13 cellular contexts compared by ENCODE assay signal in genomic region chr5:58477760-58478159, GRCh38. TPM values are rescaled to one million over a fixed set of nuclear protein-coding genes. Genes with fewer than 3 reads are reported as not detected.
DNase-seq lines count a peak whose midpoint lies in the region; TF ChIP-seq lines count a peak whose summit lies in the region.
"Had no signal": no experiment of that assay in that cellular context is flagged by ENCODE, and none has a peak within 500 bp of the region (broad histone marks: within the 10 kb centered on the region; RNA-seq: fewer than 3 reads in every experiment).

No MANE protein-coding gene starts in this region.

- CTCF ChIA-PET in HEK293 (lab: Yijun Ruan, JAX) = interaction anchor here (0.5 to 3.1 kb wide), 5 partner anchors 12 to 459 kb away, joined by 3 to 17 read pairs (median 3); no protein-coding TSS in a partner anchor

- H3K4me3 ChIP-seq in BE2C (ENCODE audit: low read depth, low read length) = no peak overlapping the region
- no peak overlapping the region for H3K4me3 ChIP-seq in HEK293 (ENCODE audit: low read depth, low read length)
- H3K4me3 ChIP-seq in liver (ENCODE audit: low read depth in 1 of 3, low read length in 3 of 3) = no peak overlapping the region

- H3K27ac ChIP-seq in HEK293 (ENCODE audit: extremely low read depth, low read depth, low read length) (no peak overlapping the region), VCaP (no peak overlapping the region), liver (ENCODE audit: low read depth in 1 of 2, low read length in 2 of 2) (no peak overlapping the region)

- no peak overlapping the region for H3K9ac ChIP-seq in liver (ENCODE audit: low read depth in 1 of 2, low read length in 2 of 2)

- peak; percentile 57 to 69 for TF ChIP-seq RAD21 in liver (IDR thresholded peaks at IDR 0.05)

- H3K36me3 ChIP-seq in BE2C (no peaks in the 10 kb centered on the region), HEK293 (ENCODE audit: control insufficient read depth in 2 of 2, insufficient read depth in 1 of 2, low read length in 2 of 2) (no peaks in the 10 kb centered on the region), liver (ENCODE audit: control insufficient read depth in 4 of 4, insufficient read depth in 3 of 4, low read depth in 1 of 4, low read length in 3 of 4) (no peaks in the 10 kb centered on the region)

- no peaks in the 10 kb centered on the region for H3K9me3 ChIP-seq in BE2C
- H3K9me3 ChIP-seq in HEK293 (ENCODE audit: control insufficient read depth, insufficient read depth, low read depth, low read length) = no peaks in the 10 kb centered on the region
- no peaks in the 10 kb centered on the region for H3K9me3 ChIP-seq in liver (ENCODE audit: control insufficient read depth in 4 of 4, low read length in 3 of 4)

- POLR2A ChIA-PET in HEK293 (lab: Yijun Ruan, JAX) = no interaction called here

- TF ChIP-seq CTCF in BE2C (IDR thresholded peaks at IDR 0.05; ENCODE audit: low read depth, low read length) = peak; percentile 57
- TF ChIP-seq CTCF in HEK293 (tag by site-specific recombination; IDR thresholded peaks at IDR 0.05) = no peak
- peak; percentile 68 for TF ChIP-seq CTCF in VCaP (conservative IDR thresholded peaks at IDR 0.05)
- TF ChIP-seq CTCF in liver (IDR thresholded peaks at IDR 0.05; ENCODE audit: low read depth, low read length, missing input control) = no peak

- WGBS in liver = 11% methylated on average over 1 of the region's 1 CpG

- H3K4me1 ChIP-seq in BE2C (no peaks in the 10 kb centered on the region; the same call in 1 of the 2 replicates), HEK293 (ENCODE audit: control insufficient read depth, insufficient read depth, low read length) (no peaks in the 10 kb centered on the region), liver (ENCODE audit: control insufficient read depth in 4 of 4, insufficient read depth in 4 of 4, low read length in 3 of 4) (no peaks in the 10 kb centered on the region)

- H3K27me3 ChIP-seq in BE2C = no peaks in the 10 kb centered on the region
- H3K27me3 ChIP-seq in liver (ENCODE audit: control insufficient read depth in 4 of 4, insufficient read depth in 4 of 4, low read length in 3 of 4) = no peaks in the 10 kb centered on the region

- peak; percentile 15 for DNase-seq in BE2C
- DNase-seq in NCI-H2107 treated with DMSO at 0.1 percent for 48 hours (lab: John Stamatoyannopoulos, UW; ENCODE audit: unreplicated experiment) = no peak
- no peak for DNase-seq in effector CD8-positive, alpha-beta T cell (lab: John Stamatoyannopoulos, UW)
- DNase-seq in GM19238 (ENCODE audit: insufficient read length, low spot score) = no peak
- DNase-seq in NCI-H345 treated with DMSO at 0.1 percent for 48 hours (lab: John Stamatoyannopoulos, UW; ENCODE audit: unreplicated experiment) = no peak
- DNase-seq: activated T-cell treated with anti-CD3 and anti-CD28 coated beads, Interleukin-2, amount 50 U/mL, for 72 hours; midbrain; small intestine; T-helper 9 cell had no signal

TF ChIP-seq in HEK293, 187 proteins besides CTCF, POLR2A, EP300 and RAD21:
- TF ChIP-seq ZNF654 (tag by site-specific recombination; IDR thresholded peaks at IDR 0.05; ENCODE audit: low read depth) (peak; percentile 41), ZNF350 (tag by site-specific recombination; IDR thresholded peaks at IDR 0.05) (no peak)

TF ChIP-seq in liver, 16 proteins besides CTCF, POLR2A, EP300 and RAD21:
- TF ChIP-seq MAX (IDR thresholded peaks at IDR 0.05) (no peak), FOXA2 (IDR thresholded peaks at IDR 0.05) (no peak), JUND (IDR thresholded peaks at IDR 0.05) (no peak), FOXA1 (IDR thresholded peaks at IDR 0.05) (no peak), SP1 (IDR thresholded peaks at IDR 0.05) (no peak), ZBTB33 (IDR thresholded peaks at IDR 0.05) (no peak)

RNA-seq across cellular contexts. Expression of gene GAPT, which starts 13.5 kb away (rescaled TPM):
- not detected for polyA plus RNA-seq in BE2C (2012; ENCODE audit: insufficient read depth, insufficient read length, low read depth)
- total RNA-seq in liver = 1 to 10 TPM; 1.4 to 2.5 TPM
- polyA plus RNA-seq in liver = under 1 TPM; 0.17 to 0.46 TPM
- total RNA-seq: activated T-cell treated with anti-CD3 and anti-CD28 coated beads, Interleukin-2, amount 50 U/mL, for 72 hours; M059J had no signal

RNA-seq across cellular contexts. Expression of gene PLK2, which starts 17.9 kb away (rescaled TPM):
- polyA plus RNA-seq in BE2C (2012; ENCODE audit: insufficient read depth, insufficient read length, low read depth) = 121 TPM
- total RNA-seq in liver = 10 to 100 TPM; 34.9 to 39.5 TPM
- 1 to 10 TPM; 5.9 to 9.7 TPM for polyA plus RNA-seq in liver

Comparison
In these comparisons a context has a peak if more than half of its experiments do, and no peak if none do; other contexts are left out.
1. CTCF ChIP-seq: peak in BE2C (single experiment) and VCaP (single experiment); none in HEK293 (single experiment) and liver (single experiment).